ENCODE assay signal across 11 cellular contexts in genomic region chr18:12639990-12640880, GRCh38. TPM values are rescaled to one million over a fixed set of nuclear protein-coding genes. Genes with fewer than 3 reads are reported as not detected.
A peak's percentile ranks its signal among the peaks of the same experiment; 100 is the strongest.
DNase-seq lines count a peak whose midpoint lies in the region; ATAC-seq and TF ChIP-seq lines count a peak whose summit lies in the region.
"Had no signal": no experiment of that assay in that cellular context is flagged by ENCODE, and none has a peak within 500 bp of the region (broad histone marks: within the 10 kb centered on the region; RNA-seq: fewer than 3 reads in every experiment).

No MANE protein-coding gene starts in this region.

- peaks cover 5% of the 10 kb centered on the region for H3K36me3 Mint-ChIP-seq in endothelial cell (ENCODE audit: low read depth, unreplicated experiment)
- H3K36me3 Mint-ChIP-seq: naive B cell had no signal

- intact Hi-C loops in PC-3 (cut with micrococcal nuclease) = loop anchor here (1.0 to 10.0 kb wide), 4 partner anchors 11 to 97 kb away; no protein-coding TSS in a partner anchor

- H3K36me3 ChIP-seq in PC-3 (ENCODE audit: low read depth, low read length) = no peaks in the 10 kb centered on the region
- H3K36me3 ChIP-seq: BLaER1 had no signal

- H4K20me1 ChIP-seq in PC-3 (ENCODE audit: low read length) = no peaks in the 10 kb centered on the region
- H4K20me1 ChIP-seq: BLaER1 had no signal

- peaks cover 2% of the 10 kb centered on the region for H3K27me3 Mint-ChIP-seq in endothelial cell (ENCODE audit: unreplicated experiment)

- peak; percentile 89 for ATAC-seq in PC-3
- ATAC-seq in GM18873 (IDR thresholded peaks at IDR 0.05; ENCODE audit: low FRiP score, unreplicated experiment) = no peak
- ATAC-seq in GM18867 (IDR thresholded peaks at IDR 0.05; ENCODE audit: unreplicated experiment) = no peak

- peaks cover 21% of the 10 kb centered on the region for H3K4me1 Mint-ChIP-seq in endothelial cell (ENCODE audit: unreplicated experiment)
- H3K4me1 Mint-ChIP-seq: naive B cell had no signal

- peaks cover 79% of the 10 kb centered on the region for H3K79me2 ChIP-seq in PC-3 (ENCODE audit: low read length)

- TSS peak; percentile 82 for BruUV-seq in PC-3 (replicated peaks; lab: Mats Ljungman, UMichigan)

- no peaks in the 10 kb centered on the region for H3K27me3 ChIP-seq in PC-3 (ENCODE audit: low read length)
- H3K27me3 ChIP-seq: BLaER1 had no signal

- H2AFZ ChIP-seq in PC-3 (ENCODE audit: low read length) = peak overlapping the region; percentile 42

- H3K4me3 ChIP-seq in PC-3 (ENCODE audit: low read length) (peak overlapping the region; percentile 48), coronary artery (no peak overlapping the region)
- H3K4me3 ChIP-seq: BLaER1 had no signal

- H3K4me1 ChIP-seq in PC-3 (ENCODE audit: insufficient read depth, low read length) = peaks cover 78% of the 10 kb centered on the region

- peak overlapping the region; percentile 19 for H3K27ac Mint-ChIP-seq in endothelial cell (ENCODE audit: unreplicated experiment)

- POLR2A ChIA-PET in PC-3 (lab: Charles Lee; ENCODE audit: unreplicated experiment) = interaction anchor here (0.6 to 1.0 kb wide), 5 partner anchors 13 to 53 kb away, joined by 3 to 9 read pairs (median 5); no protein-coding TSS in a partner anchor

- DNase-seq in AG08396 (ENCODE audit: low spot score) (peak; percentile 50), PC-3 (peak; percentile 91), endothelial cell (ENCODE audit: low spot score) (no peak), kidney glomerular epithelial cell (lab: John Stamatoyannopoulos, UW) (peak; percentile 82), coronary artery (ENCODE audit: low spot score) (no peak)
- no peak for DNase-seq in stimulated activated CD4-positive, alpha-beta T cell treated with anti-CD3 and anti-CD28 coated beads, Interleukin-15, amount 100 ng/mL, for 24 hours
- DNase-seq: naive B cell, NCI-H2171 treated with DMSO at 0.1 percent for 48 hours had no signal

- no peak overlapping the region for H3K4me3 Mint-ChIP-seq in endothelial cell (ENCODE audit: unreplicated experiment)
- H3K4me3 Mint-ChIP-seq: naive B cell had no signal

- H3K4me2 ChIP-seq in PC-3 (ENCODE audit: low read length) = peak overlapping the region; percentile 73

- H3K9ac ChIP-seq in PC-3 (ENCODE audit: low read length) = peak overlapping the region; percentile 65
- H3K9ac ChIP-seq: BLaER1 had no signal

- H3K9me3 Mint-ChIP-seq in endothelial cell (ENCODE audit: unreplicated experiment) = no peaks in the 10 kb centered on the region
- H3K9me3 Mint-ChIP-seq: naive B cell had no signal

- H3F3A ChIP-seq in PC-3 (ENCODE audit: low read length, unreplicated experiment) = peaks cover 8% of the 10 kb centered on the region

- CTCF ChIA-PET in PC-3 (lab: Charles Lee) = interaction anchor here (0.6 to 1.4 kb wide), 5 partner anchors 9 to 100 kb away, joined by 3 to 8 read pairs (median 3); no protein-coding TSS in a partner anchor

- H3K9me3 ChIP-seq in PC-3 (ENCODE audit: low read length) = no peaks in the 10 kb centered on the region
- H3K9me3 ChIP-seq: BLaER1 had no signal

- TF ChIP-seq CTCF in PC-3 (conservative IDR thresholded peaks at IDR 0.05; ENCODE audit: low read depth, low read length) (0 out of 2 replicates have a peak, but pooled peaks have one; percentile 19), endothelial cell (IDR thresholded peaks at IDR 0.05; ENCODE audit: unreplicated experiment) (no peak), coronary artery (IDR thresholded peaks at IDR 0.05) (no peak)

- peak overlapping the region; percentile 95 for H3K27ac ChIP-seq in PC-3 (ENCODE audit: low read length)
- no peak overlapping the region for H3K27ac ChIP-seq in coronary artery
- H3K27ac ChIP-seq: BLaER1 had no signal

- H3K9me2 ChIP-seq in PC-3 (replicated peaks; ENCODE audit: low read length) = no peaks in the 10 kb centered on the region

RNA-seq across cellular contexts. Expression of gene SPIRE1, which starts 17.7 kb away (rescaled TPM):
- 29.9 and 32.4 TPM in 2 replicates for total RNA-seq in PC-3 (2014; rRNA removed)
- 31.3 TPM for total RNA-seq in endothelial cell (ENCODE audit: unreplicated experiment)

Comparison
In these comparisons a context has a peak if more than half of its experiments do, and no peak if none do; other contexts are left out.
1. DNase-seq: peak in AG08396 (single experiment), PC-3 (single experiment) and kidney glomerular epithelial cell (single experiment); none in endothelial cell (single experiment), coronary artery (single experiment) and stimulated activated CD4-positive, alpha-beta T cell treated with anti-CD3 and anti-CD28 coated beads, Interleukin-15, amount 100 ng/mL, for 24 hours (single experiment).